In the genomic region with DNA sequence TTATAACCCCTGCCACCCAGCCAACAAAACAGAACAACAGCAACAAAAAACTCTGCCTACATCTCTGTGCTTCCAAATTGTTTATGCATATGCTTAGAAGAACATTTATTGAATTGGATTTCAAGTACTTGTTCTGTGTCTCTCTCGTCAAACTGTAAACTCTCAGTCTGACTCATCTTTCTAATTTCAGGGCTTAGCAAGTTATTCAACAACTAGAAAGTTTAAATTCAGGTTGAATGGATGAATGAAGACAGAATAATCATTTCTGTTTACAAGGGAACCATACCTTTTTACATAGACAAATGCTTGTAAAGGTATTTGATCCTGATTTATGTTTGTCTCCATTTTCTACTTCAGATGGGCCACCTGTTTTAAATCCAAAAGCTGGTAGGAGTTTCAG, we compare ENCODE assay signal across 1 cellular context.
TF ChIP-seq lines count a peak whose summit lies in the region.

No MANE protein-coding gene starts in this region.

TF ChIP-seq in H1, 55 proteins besides CTCF, POLR2A, EP300 and RAD21:
- TF ChIP-seq KDM1A (IDR thresholded peaks at IDR 0.05; ENCODE audit: borderline replicate concordance, low read length) (no peak), SRF (IDR thresholded peaks at IDR 0.05; ENCODE audit: low read depth, low read length) (no peak), SIRT6 (IDR thresholded peaks at IDR 0.05; ENCODE audit: low read length) (no peak), KDM5A (IDR thresholded peaks at IDR 0.05; ENCODE audit: low read length) (no peak), RFX5 (IDR thresholded peaks at IDR 0.05; ENCODE audit: borderline replicate concordance, low read depth, low read length) (no peak), CTBP2 (IDR thresholded peaks at IDR 0.05; ENCODE audit: borderline replicate concordance, insufficient read depth, insufficient read length, low read length) (no peak), SP1 (IDR thresholded peaks at IDR 0.05; ENCODE audit: low read depth, low read length) (no peak), SIN3A (conservative IDR thresholded peaks at IDR 0.05 in 1 of 2, IDR thresholded peaks at IDR 0.05 in 1 of 2; ENCODE audit: low read depth in 1 of 2, low read length in 2 of 2) (no peak), SP2 (IDR thresholded peaks at IDR 0.05; ENCODE audit: low read length) (no peak), SAP30 (IDR thresholded peaks at IDR 0.05; ENCODE audit: insufficient read depth, insufficient replicate concordance, low read length) (no peak), RXRA (IDR thresholded peaks at IDR 0.05; ENCODE audit: insufficient read depth, low read depth, low read length) (no peak), CHD1 (IDR thresholded peaks at IDR 0.05; ENCODE audit: low read depth, low read length) (no peak), SP4 (IDR thresholded peaks at IDR 0.05; ENCODE audit: low read length) (no peak), PHF8 (conservative IDR thresholded peaks at IDR 0.05; ENCODE audit: low read depth, low read length) (no peak), TBP (IDR thresholded peaks at IDR 0.05; ENCODE audit: low read depth, low read length) (no peak), GABPA (IDR thresholded peaks at IDR 0.05; ENCODE audit: borderline replicate concordance, insufficient read depth, low read length) (no peak), HDAC6 (IDR thresholded peaks at IDR 0.05; ENCODE audit: low read depth, low read length) (no peak), CHD2 (IDR thresholded peaks at IDR 0.05; ENCODE audit: low read length) (no peak), POU5F1 (IDR thresholded peaks at IDR 0.05; ENCODE audit: low read depth, low read length) (no peak), MAFK (IDR thresholded peaks at IDR 0.05; ENCODE audit: low read depth, low read length) (no peak)
